Comparison of ENCODE assay signal across 1 cellular context in genomic region chr15:88563638-88564037, GRCh38.
TF ChIP-seq lines count a peak whose summit lies in the region.

No MANE protein-coding gene starts in this region.

TF ChIP-seq in GM23338, 12 proteins besides CTCF, POLR2A, EP300 and RAD21 (continued from another document):
- no peak for TF ChIP-seq ZNF462 (CRISPR knock-in tag; IDR thresholded peaks at IDR 0.05)
- no peak for TF ChIP-seq NANOG (IDR thresholded peaks at IDR 0.05; ENCODE audit: borderline replicate concordance)
- no peak for TF ChIP-seq ZNF331 (CRISPR knock-in tag; IDR thresholded peaks at IDR 0.05; ENCODE audit: low read depth)
- TF ChIP-seq REST (IDR thresholded peaks at IDR 0.05; ENCODE audit: unreplicated experiment): no peak
- no peak for TF ChIP-seq ZNF114 (CRISPR knock-in tag; IDR thresholded peaks at IDR 0.05)
- TF ChIP-seq JUNB (IDR thresholded peaks at IDR 0.05; ENCODE audit: unreplicated experiment): no peak
- no peak for TF ChIP-seq CREB1 (CRISPR knock-in tag; IDR thresholded peaks at IDR 0.05; ENCODE audit: low read depth)
- TF ChIP-seq POLR2AphosphoS5 (IDR thresholded peaks at IDR 0.05; ENCODE audit: low read depth): no peak
- no peak for TF ChIP-seq EZH2 (IDR thresholded peaks at IDR 0.05; ENCODE audit: low read depth, unreplicated experiment)
- TF ChIP-seq ETS1 (IDR thresholded peaks at IDR 0.05): no peak
